17 cellular contexts compared by ENCODE assay signal in the genomic region with DNA sequence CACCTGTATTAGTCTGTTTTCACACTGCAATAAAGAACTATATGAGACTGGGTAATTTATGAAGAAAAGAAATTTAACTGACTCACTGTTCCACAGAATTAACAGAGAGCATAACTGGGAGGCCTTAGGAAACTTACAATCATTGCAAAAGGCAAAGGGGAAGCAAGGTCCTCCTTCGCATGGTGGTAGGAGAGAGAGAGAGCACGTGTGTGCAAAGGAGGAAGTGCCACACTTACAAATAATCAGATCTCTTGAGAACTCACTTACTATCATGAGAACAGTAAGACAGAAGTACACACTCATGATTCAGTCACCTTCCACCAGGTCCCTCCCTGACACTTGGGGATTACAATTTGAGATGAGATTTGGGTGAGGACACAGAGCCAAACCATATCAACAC.
DNase-seq lines count a peak whose midpoint lies in the region; ATAC-seq, FAIRE-seq and TF ChIP-seq lines count a peak whose summit lies in the region.
"Had no signal": no experiment of that assay in that cellular context is flagged by ENCODE, and none has a peak within 500 bp of the region (broad histone marks: within the 10 kb centered on the region; RNA-seq: fewer than 3 reads in every experiment).

No MANE protein-coding gene starts in this region.

- no peaks in the 10 kb centered on the region for H3K4me1 Mint-ChIP-seq in neural progenitor cell

- peak; percentile 89 for FAIRE-seq in GM12892 (lab: Jason Lieb, UNC)
- FAIRE-seq: kidney, pancreas had no signal

- H3K9ac ChIP-seq in OCI-LY3 (ENCODE audit: low read length) (no peak overlapping the region; the same call in 1 of the 2 replicates), neural progenitor cell (no peak overlapping the region)

- H3K36me3 Mint-ChIP-seq in neural progenitor cell: no peaks in the 10 kb centered on the region
- H3K36me3 Mint-ChIP-seq: WTC11 had no signal

- no peak overlapping the region for H3K27ac Mint-ChIP-seq in neural progenitor cell

- H3K79me2 ChIP-seq in OCI-LY3 (ENCODE audit: low read length) (no peaks in the 10 kb centered on the region), neural progenitor cell (ENCODE audit: low read depth) (no peaks in the 10 kb centered on the region), hepatocyte (no peaks in the 10 kb centered on the region)

- peak overlapping the region; percentile 55; the same call in 1 of the 2 replicates for H2AFZ ChIP-seq in OCI-LY3 (ENCODE audit: low read depth, low read length)
- H2AFZ ChIP-seq in neural progenitor cell (replicated peaks): no peak overlapping the region
- H2AFZ ChIP-seq in hepatocyte: no peak overlapping the region

- ATAC-seq in HG02759 (IDR thresholded peaks at IDR 0.05; ENCODE audit: unreplicated experiment) (peak; percentile 31), lung (ENCODE audit: insufficient read depth, low FRiP score) (peak; percentile 53), HG03175 (IDR thresholded peaks at IDR 0.05; ENCODE audit: unreplicated experiment) (no peak)

- no peaks in the 10 kb centered on the region for H3K9me2 ChIP-seq in hepatocyte (replicated peaks; ENCODE audit: insufficient read depth)

- peaks cover 67% of the 10 kb centered on the region for H3K4me1 ChIP-seq in OCI-LY3 (ENCODE audit: low read length)
- no peaks in the 10 kb centered on the region for H3K4me1 ChIP-seq in lung (ENCODE audit: control insufficient read depth in 2 of 2, insufficient read depth in 2 of 2, low read length in 2 of 2)
- no peaks in the 10 kb centered on the region for H3K4me1 ChIP-seq in neural progenitor cell
- no peaks in the 10 kb centered on the region for H3K4me1 ChIP-seq in hepatocyte (ENCODE audit: insufficient read depth)
- H3K4me1 ChIP-seq: colonic mucosa, heart left ventricle, pancreas, stomach had no signal

- H3K4me3 ChIP-seq in OCI-LY3 (ENCODE audit: low read length): no peak overlapping the region
- no peak overlapping the region for H3K4me3 ChIP-seq in lung
- no peak overlapping the region for H3K4me3 ChIP-seq in neural progenitor cell
- no peak overlapping the region for H3K4me3 ChIP-seq in hepatocyte
- H3K4me3 ChIP-seq: colonic mucosa, heart left ventricle, pancreas, stomach had no signal

- H3K4me3 Mint-ChIP-seq in neural progenitor cell: no peak overlapping the region
- H3K4me3 Mint-ChIP-seq: WTC11 had no signal

- 15 to 31% methylated on average over 2 of the region's 2 CpGs for WGBS in lung, 2 donors
- 83% methylated on average over 2 of the region's 2 CpGs for WGBS in hepatocyte (ENCODE audit: low lambda C conversion rate, missing lambda C conversion rate)

- TF ChIP-seq POLR2A in GM12892 (IDR thresholded peaks at IDR 0.05; ENCODE audit: low read depth, low read length): no peak

- H3K9me3 ChIP-seq in OCI-LY3 (ENCODE audit: insufficient read depth, low read length): no peaks in the 10 kb centered on the region
- no peaks in the 10 kb centered on the region for H3K9me3 ChIP-seq in lung (ENCODE audit: control insufficient read depth in 2 of 2, insufficient read depth in 1 of 2, low read length in 1 of 2)
- H3K9me3 ChIP-seq in neural progenitor cell (ENCODE audit: low read depth): no peaks in the 10 kb centered on the region
- H3K9me3 ChIP-seq in hepatocyte (ENCODE audit: low read depth): no peaks in the 10 kb centered on the region
- H3K9me3 ChIP-seq: colonic mucosa, heart left ventricle, pancreas, stomach had no signal

- DNase-seq in GM12892 (ENCODE audit: insufficient read length) (no peak), lung (ENCODE audit: low spot score) (no peak), neural progenitor cell (ENCODE audit: low spot score) (no peak), hepatocyte (ENCODE audit: low spot score) (no peak), epidermal melanocyte (ENCODE audit: insufficient read length, low spot score) (no peak)
- DNase-seq: aorta, colonic mucosa, heart left ventricle, kidney, NCI-H1105 treated with DMSO at 0.1 percent for 48 hours, NCI-H226, pancreas, stomach had no signal

- H4K20me1 ChIP-seq in OCI-LY3 (ENCODE audit: insufficient read depth, low read length): no peaks in the 10 kb centered on the region
- H4K20me1 ChIP-seq in neural progenitor cell (ENCODE audit: low read depth): no peaks in the 10 kb centered on the region
- no peaks in the 10 kb centered on the region for H4K20me1 ChIP-seq in hepatocyte (ENCODE audit: insufficient read depth, poor library complexity, severe bottlenecking)

- H3K27ac ChIP-seq in OCI-LY3 (ENCODE audit: low read length) (peak overlapping the region; percentile 89), lung (ENCODE audit: low read depth in 1 of 2, low read length in 1 of 2) (no peak overlapping the region), neural progenitor cell (no peak overlapping the region), hepatocyte (no peak overlapping the region)
- H3K27ac ChIP-seq: colonic mucosa, heart left ventricle, pancreas, stomach had no signal

- TF ChIP-seq CTCF in OCI-LY3 (IDR thresholded peaks at IDR 0.05; ENCODE audit: low read depth, low read length) (no peak), lung (IDR thresholded peaks at IDR 0.05; ENCODE audit: control extremely low read depth, extremely low read depth) (no peak), neural progenitor cell (IDR thresholded peaks at IDR 0.05) (no peak), hepatocyte (IDR thresholded peaks at IDR 0.05; ENCODE audit: poor library complexity) (no peak)

- H3F3A ChIP-seq in neural progenitor cell (ENCODE audit: low read depth): no peaks in the 10 kb centered on the region

- H3K9me3 Mint-ChIP-seq in neural progenitor cell: no peaks in the 10 kb centered on the region
- H3K9me3 Mint-ChIP-seq: WTC11 had no signal

- H3K27me3 ChIP-seq in OCI-LY3 (ENCODE audit: low read depth, low read length): no peaks in the 10 kb centered on the region
- no peaks in the 10 kb centered on the region for H3K27me3 ChIP-seq in lung (ENCODE audit: control insufficient read depth, insufficient read depth)
- H3K27me3 ChIP-seq in neural progenitor cell: no peaks in the 10 kb centered on the region
- H3K27me3 ChIP-seq in hepatocyte: peaks cover 3% of the 10 kb centered on the region
- H3K27me3 ChIP-seq: colonic mucosa, pancreas, stomach had no signal

- H3K4me2 ChIP-seq in OCI-LY3 (ENCODE audit: low read length) (peak overlapping the region; percentile 66; the same call in 1 of the 2 replicates), neural progenitor cell (no peak overlapping the region), hepatocyte (no peak overlapping the region)

- no peaks in the 10 kb centered on the region for H3K36me3 ChIP-seq in OCI-LY3 (replicated peaks; ENCODE audit: low read depth, low read length)
- no peaks in the 10 kb centered on the region for H3K36me3 ChIP-seq in lung (ENCODE audit: control insufficient read depth in 2 of 2, insufficient read depth in 2 of 2, low read length in 2 of 2)
- H3K36me3 ChIP-seq in neural progenitor cell: no peaks in the 10 kb centered on the region
- no peaks in the 10 kb centered on the region for H3K36me3 ChIP-seq in hepatocyte (replicated peaks; ENCODE audit: insufficient read depth, low read depth)
- H3K36me3 ChIP-seq: colonic mucosa, heart left ventricle, pancreas, stomach had no signal

- no peaks in the 10 kb centered on the region for H3K27me3 Mint-ChIP-seq in neural progenitor cell (ENCODE audit: insufficient read depth, low read depth)
